1 cellular context compared by ENCODE assay signal in genomic region chr18:9808530-9809241, GRCh38.
TF ChIP-seq lines count a peak whose summit lies in the region.

No MANE protein-coding gene starts in this region.

TF ChIP-seq in HepG2, 621 proteins besides CTCF, POLR2A, EP300 and RAD21 (continued from another document and continues in another):
- TF ChIP-seq THAP8 (CRISPR knock-in tag; IDR thresholded peaks at IDR 0.05; ENCODE audit: borderline replicate concordance) (no peak), HNF1B (CRISPR knock-in tag; IDR thresholded peaks at IDR 0.05) (0 out of 2 replicates have a peak, but pooled peaks have one; percentile 18), BCL6 (CRISPR knock-in tag; IDR thresholded peaks at IDR 0.05) (peak; percentile 90), KLF6 (CRISPR knock-in tag; IDR thresholded peaks at IDR 0.05) (no peak), KDM6A (CRISPR knock-in tag; IDR thresholded peaks at IDR 0.05; ENCODE audit: low read depth) (0 out of 2 replicates have a peak, but pooled peaks have one; percentile 19), ZBTB4 (CRISPR knock-in tag; IDR thresholded peaks at IDR 0.05; ENCODE audit: borderline replicate concordance) (peak; percentile 83; the same call in 1 of the 2 replicates), CREBL2 (CRISPR knock-in tag; IDR thresholded peaks at IDR 0.05; ENCODE audit: borderline replicate concordance) (no peak), MAFK (conservative IDR thresholded peaks at IDR 0.05 in 1 of 2, IDR thresholded peaks at IDR 0.05 in 1 of 2; ENCODE audit: low read length in 2 of 2) (no peak), ZNF574 (CRISPR knock-in tag; IDR thresholded peaks at IDR 0.05) (peak; percentile 55; the same call in 1 of the 2 replicates), ZFP91 (CRISPR knock-in tag; IDR thresholded peaks at IDR 0.05; ENCODE audit: borderline replicate concordance) (peak; percentile 53; the same call in 1 of the 2 replicates), ZNF20 (CRISPR knock-in tag; IDR thresholded peaks at IDR 0.05) (no peak), DRAP1 (CRISPR knock-in tag; IDR thresholded peaks at IDR 0.05) (peak; percentile 39; the same call in 1 of the 2 replicates), ATF3 (CRISPR knock-in tag; IDR thresholded peaks at IDR 0.05) (0 out of 2 replicates have a peak, but pooled peaks have one; percentile 27), GZF1 (CRISPR knock-in tag; IDR thresholded peaks at IDR 0.05) (no peak), THAP7 (CRISPR knock-in tag; IDR thresholded peaks at IDR 0.05) (no peak), PITX1 (CRISPR knock-in tag; IDR thresholded peaks at IDR 0.05) (peak; percentile 63; the same call in 1 of the 2 replicates), TFE3 (CRISPR knock-in tag; IDR thresholded peaks at IDR 0.05) (peak; percentile 69), NFIC (IDR thresholded peaks at IDR 0.05; ENCODE audit: low read length) (peak; percentile 56; the same call in 1 of the 2 replicates), SOX13 (IDR thresholded peaks at IDR 0.05) (peak; percentile 51; the same call in 1 of the 2 replicates), SOX13 (CRISPR knock-in tag; conservative IDR thresholded peaks at IDR 0.05 in 1 of 2, IDR thresholded peaks at IDR 0.05 in 1 of 2) (peak in 1 of 2 experiments; percentile 95; a peak in 2 of 4 replicates), ASH2L (IDR thresholded peaks at IDR 0.05; ENCODE audit: insufficient read length, low read depth, low read length) (peak; percentile 20), RFXAP (CRISPR knock-in tag; IDR thresholded peaks at IDR 0.05; ENCODE audit: borderline replicate concordance) (no peak), CBFB (CRISPR knock-in tag; IDR thresholded peaks at IDR 0.05) (0 out of 2 replicates have a peak, but pooled peaks have one; percentile 32), ISL2 (CRISPR knock-in tag; IDR thresholded peaks at IDR 0.05) (peak; percentile 72), SRSF1 (optimal IDR thresholded peaks at IDR 0.05; ENCODE audit: low read depth, low read length) (no peak), NR2F6 (IDR thresholded peaks at IDR 0.05) (peak; percentile 79), NR2F6 (CRISPR knock-in tag; IDR thresholded peaks at IDR 0.05) (peak; percentile 87), ZNF777 (CRISPR knock-in tag; IDR thresholded peaks at IDR 0.05) (no peak), ZNF670 (CRISPR knock-in tag; IDR thresholded peaks at IDR 0.05; ENCODE audit: borderline replicate concordance) (no peak), TCF7L2 (IDR thresholded peaks at IDR 0.05; ENCODE audit: low read depth, low read length) (no peak), ZNF280B (CRISPR knock-in tag; IDR thresholded peaks at IDR 0.05; ENCODE audit: borderline replicate concordance) (no peak), BHLHE40 (IDR thresholded peaks at IDR 0.05; ENCODE audit: low read length) (no peak), ZFX (CRISPR knock-in tag; IDR thresholded peaks at IDR 0.05; ENCODE audit: low read depth) (0 out of 2 replicates have a peak, but pooled peaks have one; percentile 8), ZNF569 (CRISPR knock-in tag; IDR thresholded peaks at IDR 0.05; ENCODE audit: borderline replicate concordance) (no peak), AHDC1 (CRISPR knock-in tag; IDR thresholded peaks at IDR 0.05; ENCODE audit: borderline replicate concordance) (peak; percentile 47; the same call in 1 of the 2 replicates), GATAD2A (CRISPR knock-in tag; IDR thresholded peaks at IDR 0.05) (peak; percentile 58; the same call in 1 of the 2 replicates), ZSCAN30 (CRISPR knock-in tag; IDR thresholded peaks at IDR 0.05) (no peak)
